ENCODE assay signal across 1 cellular context in the genomic region with DNA sequence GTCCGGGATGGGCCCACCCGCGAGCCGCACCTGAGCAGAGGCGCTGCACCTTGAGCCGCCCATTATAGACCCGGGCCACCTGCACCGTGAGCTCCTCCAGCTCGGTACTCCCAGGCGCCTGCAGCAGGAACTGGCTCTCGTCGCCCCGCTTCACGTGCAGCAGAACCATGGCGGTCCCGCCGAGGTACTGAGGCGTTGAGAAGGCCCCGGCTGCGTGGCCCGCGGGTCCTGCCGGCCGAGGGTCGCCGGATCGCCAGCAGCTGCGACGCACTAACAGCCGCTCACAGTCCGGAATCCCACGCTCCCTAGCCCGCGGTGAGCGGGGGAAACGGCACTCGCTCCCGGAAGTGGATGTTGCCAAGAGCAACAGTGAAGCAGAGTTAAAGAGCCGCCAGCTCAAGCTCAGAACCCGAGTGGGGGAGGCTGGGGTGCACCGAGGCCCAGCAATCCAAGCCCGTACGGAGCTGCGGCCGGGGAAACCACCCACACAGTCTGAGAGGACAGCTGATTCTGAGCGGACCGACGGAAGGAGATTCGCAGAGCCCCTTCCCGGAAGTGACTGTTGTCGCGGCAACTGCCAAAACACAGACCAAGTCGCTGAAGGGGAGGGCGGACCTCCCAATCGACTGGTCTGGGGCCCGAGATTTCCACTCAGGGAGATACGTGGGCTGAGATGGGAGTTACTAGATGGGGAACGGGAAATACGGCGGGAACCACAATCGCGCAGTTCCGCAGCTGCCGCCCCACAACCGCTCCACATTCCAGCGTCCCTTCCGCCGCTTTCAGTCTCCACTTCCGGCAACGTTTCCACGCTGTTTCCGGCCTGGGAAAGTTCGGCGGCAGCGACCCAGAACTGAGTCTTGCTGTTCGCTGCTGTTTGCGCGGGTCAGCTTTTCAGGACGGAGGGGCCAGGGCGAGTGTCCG.
TF ChIP-seq lines count a peak whose summit lies in the region.

A gene with protein sequence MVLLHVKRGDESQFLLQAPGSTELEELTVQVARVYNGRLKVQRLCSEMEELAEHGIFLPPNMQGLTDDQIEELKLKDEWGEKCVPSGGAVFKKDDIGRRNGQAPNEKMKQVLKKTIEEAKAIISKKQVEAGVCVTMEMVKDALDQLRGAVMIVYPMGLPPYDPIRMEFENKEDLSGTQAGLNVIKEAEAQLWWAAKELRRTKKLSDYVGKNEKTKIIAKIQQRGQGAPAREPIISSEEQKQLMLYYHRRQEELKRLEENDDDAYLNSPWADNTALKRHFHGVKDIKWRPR (minus strand): TSS at position 303 of the 924 bp plus-strand sequence. CDS start 134 bp downstream, at position 169.

TF ChIP-seq in HepG2, 621 proteins besides CTCF, POLR2A, EP300 and RAD21 (continued from another document and continues in another):
- TF ChIP-seq, protein P1, sequence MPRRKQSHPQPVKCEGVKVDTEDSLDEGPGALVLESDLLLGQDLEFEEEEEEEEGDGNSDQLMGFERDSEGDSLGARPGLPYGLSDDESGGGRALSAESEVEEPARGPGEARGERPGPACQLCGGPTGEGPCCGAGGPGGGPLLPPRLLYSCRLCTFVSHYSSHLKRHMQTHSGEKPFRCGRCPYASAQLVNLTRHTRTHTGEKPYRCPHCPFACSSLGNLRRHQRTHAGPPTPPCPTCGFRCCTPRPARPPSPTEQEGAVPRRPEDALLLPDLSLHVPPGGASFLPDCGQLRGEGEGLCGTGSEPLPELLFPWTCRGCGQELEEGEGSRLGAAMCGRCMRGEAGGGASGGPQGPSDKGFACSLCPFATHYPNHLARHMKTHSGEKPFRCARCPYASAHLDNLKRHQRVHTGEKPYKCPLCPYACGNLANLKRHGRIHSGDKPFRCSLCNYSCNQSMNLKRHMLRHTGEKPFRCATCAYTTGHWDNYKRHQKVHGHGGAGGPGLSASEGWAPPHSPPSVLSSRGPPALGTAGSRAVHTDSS (CRISPR knock-in tag; conservative IDR thresholded peaks at IDR 0.05) = 0 out of 2 replicates have a peak, but pooled peaks have one; percentile 7
- TF ChIP-seq REL (CRISPR knock-in tag; conservative IDR thresholded peaks at IDR 0.05) = no peak; the same call in 1 of the 2 replicates
- TF ChIP-seq USF2 (IDR thresholded peaks at IDR 0.05; ENCODE audit: low read depth, low read length) = no peak
- 0 out of 2 replicates have a peak, but pooled peaks have one; percentile 28 for TF ChIP-seq USF2 (CRISPR knock-in tag; IDR thresholded peaks at IDR 0.05; ENCODE audit: borderline replicate concordance)
- TF ChIP-seq, protein P2, sequence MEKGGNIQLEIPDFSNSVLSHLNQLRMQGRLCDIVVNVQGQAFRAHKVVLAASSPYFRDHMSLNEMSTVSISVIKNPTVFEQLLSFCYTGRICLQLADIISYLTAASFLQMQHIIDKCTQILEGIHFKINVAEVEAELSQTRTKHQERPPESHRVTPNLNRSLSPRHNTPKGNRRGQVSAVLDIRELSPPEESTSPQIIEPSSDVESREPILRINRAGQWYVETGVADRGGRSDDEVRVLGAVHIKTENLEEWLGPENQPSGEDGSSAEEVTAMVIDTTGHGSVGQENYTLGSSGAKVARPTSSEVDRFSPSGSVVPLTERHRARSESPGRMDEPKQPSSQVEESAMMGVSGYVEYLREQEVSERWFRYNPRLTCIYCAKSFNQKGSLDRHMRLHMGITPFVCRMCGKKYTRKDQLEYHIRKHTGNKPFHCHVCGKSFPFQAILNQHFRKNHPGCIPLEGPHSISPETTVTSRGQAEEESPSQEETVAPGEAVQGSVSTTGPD (CRISPR knock-in tag; IDR thresholded peaks at IDR 0.05) = no peak
- 0 out of 2 replicates have a peak, but pooled peaks have one; percentile 65 for TF ChIP-seq ZNF558 (CRISPR knock-in tag; IDR thresholded peaks at IDR 0.05; ENCODE audit: borderline replicate concordance)
- peak; percentile 57 for TF ChIP-seq SALL1 (CRISPR knock-in tag; IDR thresholded peaks at IDR 0.05)
- TF ChIP-seq, protein P3, sequence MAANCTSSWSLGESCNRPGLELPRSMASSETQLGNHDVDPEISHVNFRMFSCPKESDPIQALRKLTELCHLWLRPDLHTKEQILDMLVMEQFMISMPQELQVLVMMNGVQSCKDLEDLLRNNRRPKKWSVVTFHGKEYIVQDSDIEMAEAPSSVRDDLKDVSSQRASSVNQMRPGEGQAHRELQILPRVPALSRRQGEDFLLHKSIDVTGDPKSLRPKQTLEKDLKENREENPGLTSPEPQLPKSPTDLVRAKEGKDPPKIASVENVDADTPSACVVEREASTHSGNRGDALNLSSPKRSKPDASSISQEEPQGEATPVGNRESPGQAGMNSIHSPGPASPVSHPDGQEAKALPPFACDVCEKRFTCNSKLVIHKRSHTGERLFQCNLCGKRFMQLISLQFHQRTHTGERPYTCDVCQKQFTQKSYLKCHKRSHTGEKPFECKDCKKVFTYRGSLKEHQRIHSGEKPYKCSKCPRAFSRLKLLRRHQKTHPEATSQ (CRISPR knock-in tag; IDR thresholded peaks at IDR 0.05; ENCODE audit: borderline replicate concordance) = no peak
- TF ChIP-seq ZNF20 (CRISPR knock-in tag; IDR thresholded peaks at IDR 0.05) = no peak
- 0 out of 2 replicates have a peak, but pooled peaks have one; percentile 14 for TF ChIP-seq TSC22D2 (CRISPR knock-in tag; IDR thresholded peaks at IDR 0.05; ENCODE audit: borderline replicate concordance)
- 0 out of 2 replicates have a peak, but pooled peaks have one; percentile 20 for TF ChIP-seq ZNF616 (CRISPR knock-in tag; IDR thresholded peaks at IDR 0.05; ENCODE audit: low read depth)
- TF ChIP-seq HMG20B (CRISPR knock-in tag; conservative IDR thresholded peaks at IDR 0.05) = peak; percentile 50; the same call in 1 of the 2 replicates
- 0 out of 2 replicates have a peak, but pooled peaks have one; percentile 85 for TF ChIP-seq ETV6 (CRISPR knock-in tag; conservative IDR thresholded peaks at IDR 0.05)
- TF ChIP-seq, protein P4, sequence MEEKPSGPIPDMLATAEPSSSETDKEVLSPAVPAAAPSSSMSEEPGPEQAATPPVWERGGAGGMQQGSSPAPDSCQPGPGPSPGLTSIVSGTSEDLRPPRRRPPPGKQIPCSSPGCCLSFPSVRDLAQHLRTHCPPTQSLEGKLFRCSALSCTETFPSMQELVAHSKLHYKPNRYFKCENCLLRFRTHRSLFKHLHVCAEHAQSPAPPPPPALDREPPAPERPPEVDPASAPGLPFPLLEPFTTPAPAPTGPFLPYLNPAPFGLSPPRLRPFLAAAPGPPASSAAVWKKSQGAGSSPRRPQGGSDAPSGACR (CRISPR knock-in tag; IDR thresholded peaks at IDR 0.05) = peak; percentile 85
- no peak for TF ChIP-seq SP1 (IDR thresholded peaks at IDR 0.05)
- peak; percentile 43; the same call in 1 of the 2 replicates for TF ChIP-seq SP1 (CRISPR knock-in tag; IDR thresholded peaks at IDR 0.05)
- peak; percentile 72; the same call in 1 of the 2 replicates for TF ChIP-seq ZNF841 (CRISPR knock-in tag; IDR thresholded peaks at IDR 0.05; ENCODE audit: borderline replicate concordance)
- TF ChIP-seq, protein P5, sequence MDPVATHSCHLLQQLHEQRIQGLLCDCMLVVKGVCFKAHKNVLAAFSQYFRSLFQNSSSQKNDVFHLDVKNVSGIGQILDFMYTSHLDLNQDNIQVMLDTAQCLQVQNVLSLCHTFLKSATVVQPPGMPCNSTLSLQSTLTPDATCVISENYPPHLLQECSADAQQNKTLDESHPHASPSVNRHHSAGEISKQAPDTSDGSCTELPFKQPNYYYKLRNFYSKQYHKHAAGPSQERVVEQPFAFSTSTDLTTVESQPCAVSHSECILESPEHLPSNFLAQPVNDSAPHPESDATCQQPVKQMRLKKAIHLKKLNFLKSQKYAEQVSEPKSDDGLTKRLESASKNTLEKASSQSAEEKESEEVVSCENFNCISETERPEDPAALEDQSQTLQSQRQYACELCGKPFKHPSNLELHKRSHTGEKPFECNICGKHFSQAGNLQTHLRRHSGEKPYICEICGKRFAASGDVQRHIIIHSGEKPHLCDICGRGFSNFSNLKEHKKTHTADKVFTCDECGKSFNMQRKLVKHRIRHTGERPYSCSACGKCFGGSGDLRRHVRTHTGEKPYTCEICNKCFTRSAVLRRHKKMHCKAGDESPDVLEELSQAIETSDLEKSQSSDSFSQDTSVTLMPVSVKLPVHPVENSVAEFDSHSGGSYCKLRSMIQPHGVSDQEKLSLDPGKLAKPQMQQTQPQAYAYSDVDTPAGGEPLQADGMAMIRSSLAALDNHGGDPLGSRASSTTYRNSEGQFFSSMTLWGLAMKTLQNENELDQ (CRISPR knock-in tag; IDR thresholded peaks at IDR 0.05; ENCODE audit: borderline replicate concordance) = no peak
- TF ChIP-seq ZNF33A (CRISPR knock-in tag; IDR thresholded peaks at IDR 0.05; ENCODE audit: borderline replicate concordance) = 0 out of 2 replicates have a peak, but pooled peaks have one; percentile 19
- no peak for TF ChIP-seq MLLT10 (CRISPR knock-in tag; IDR thresholded peaks at IDR 0.05)
- 0 out of 2 replicates have a peak, but pooled peaks have one; percentile 19 for TF ChIP-seq ZNF614 (CRISPR knock-in tag; IDR thresholded peaks at IDR 0.05; ENCODE audit: borderline replicate concordance)
- TF ChIP-seq, protein P6, sequence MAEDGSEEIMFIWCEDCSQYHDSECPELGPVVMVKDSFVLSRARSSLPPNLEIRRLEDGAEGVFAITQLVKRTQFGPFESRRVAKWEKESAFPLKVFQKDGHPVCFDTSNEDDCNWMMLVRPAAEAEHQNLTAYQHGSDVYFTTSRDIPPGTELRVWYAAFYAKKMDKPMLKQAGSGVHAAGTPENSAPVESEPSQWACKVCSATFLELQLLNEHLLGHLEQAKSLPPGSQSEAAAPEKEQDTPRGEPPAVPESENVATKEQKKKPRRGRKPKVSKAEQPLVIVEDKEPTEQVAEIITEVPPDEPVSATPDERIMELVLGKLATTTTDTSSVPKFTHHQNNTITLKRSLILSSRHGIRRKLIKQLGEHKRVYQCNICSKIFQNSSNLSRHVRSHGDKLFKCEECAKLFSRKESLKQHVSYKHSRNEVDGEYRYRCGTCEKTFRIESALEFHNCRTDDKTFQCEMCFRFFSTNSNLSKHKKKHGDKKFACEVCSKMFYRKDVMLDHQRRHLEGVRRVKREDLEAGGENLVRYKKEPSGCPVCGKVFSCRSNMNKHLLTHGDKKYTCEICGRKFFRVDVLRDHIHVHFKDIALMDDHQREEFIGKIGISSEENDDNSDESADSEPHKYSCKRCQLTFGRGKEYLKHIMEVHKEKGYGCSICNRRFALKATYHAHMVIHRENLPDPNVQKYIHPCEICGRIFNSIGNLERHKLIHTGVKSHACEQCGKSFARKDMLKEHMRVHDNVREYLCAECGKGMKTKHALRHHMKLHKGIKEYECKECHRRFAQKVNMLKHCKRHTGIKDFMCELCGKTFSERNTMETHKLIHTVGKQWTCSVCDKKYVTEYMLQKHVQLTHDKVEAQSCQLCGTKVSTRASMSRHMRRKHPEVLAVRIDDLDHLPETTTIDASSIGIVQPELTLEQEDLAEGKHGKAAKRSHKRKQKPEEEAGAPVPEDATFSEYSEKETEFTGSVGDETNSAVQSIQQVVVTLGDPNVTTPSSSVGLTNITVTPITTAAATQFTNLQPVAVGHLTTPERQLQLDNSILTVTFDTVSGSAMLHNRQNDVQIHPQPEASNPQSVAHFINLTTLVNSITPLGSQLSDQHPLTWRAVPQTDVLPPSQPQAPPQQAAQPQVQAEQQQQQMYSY (CRISPR knock-in tag; IDR thresholded peaks at IDR 0.05) = no peak; the same call in 1 of the 2 replicates
- no peak for TF ChIP-seq PAWR (CRISPR knock-in tag; IDR thresholded peaks at IDR 0.05; ENCODE audit: borderline replicate concordance)
- TF ChIP-seq, protein P7, sequence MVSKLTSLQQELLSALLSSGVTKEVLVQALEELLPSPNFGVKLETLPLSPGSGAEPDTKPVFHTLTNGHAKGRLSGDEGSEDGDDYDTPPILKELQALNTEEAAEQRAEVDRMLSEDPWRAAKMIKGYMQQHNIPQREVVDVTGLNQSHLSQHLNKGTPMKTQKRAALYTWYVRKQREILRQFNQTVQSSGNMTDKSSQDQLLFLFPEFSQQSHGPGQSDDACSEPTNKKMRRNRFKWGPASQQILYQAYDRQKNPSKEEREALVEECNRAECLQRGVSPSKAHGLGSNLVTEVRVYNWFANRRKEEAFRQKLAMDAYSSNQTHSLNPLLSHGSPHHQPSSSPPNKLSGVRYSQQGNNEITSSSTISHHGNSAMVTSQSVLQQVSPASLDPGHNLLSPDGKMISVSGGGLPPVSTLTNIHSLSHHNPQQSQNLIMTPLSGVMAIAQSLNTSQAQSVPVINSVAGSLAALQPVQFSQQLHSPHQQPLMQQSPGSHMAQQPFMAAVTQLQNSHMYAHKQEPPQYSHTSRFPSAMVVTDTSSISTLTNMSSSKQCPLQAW (CRISPR knock-in tag; IDR thresholded peaks at IDR 0.05) = peak; percentile 50; the same call in 1 of the 2 replicates
- peak; percentile 20; the same call in 1 of the 2 replicates for TF ChIP-seq ZNF235 (CRISPR knock-in tag; IDR thresholded peaks at IDR 0.05; ENCODE audit: borderline replicate concordance)
- TF ChIP-seq ZNF280B (CRISPR knock-in tag; IDR thresholded peaks at IDR 0.05; ENCODE audit: borderline replicate concordance) = peak; percentile 88
- TF ChIP-seq, protein P8, sequence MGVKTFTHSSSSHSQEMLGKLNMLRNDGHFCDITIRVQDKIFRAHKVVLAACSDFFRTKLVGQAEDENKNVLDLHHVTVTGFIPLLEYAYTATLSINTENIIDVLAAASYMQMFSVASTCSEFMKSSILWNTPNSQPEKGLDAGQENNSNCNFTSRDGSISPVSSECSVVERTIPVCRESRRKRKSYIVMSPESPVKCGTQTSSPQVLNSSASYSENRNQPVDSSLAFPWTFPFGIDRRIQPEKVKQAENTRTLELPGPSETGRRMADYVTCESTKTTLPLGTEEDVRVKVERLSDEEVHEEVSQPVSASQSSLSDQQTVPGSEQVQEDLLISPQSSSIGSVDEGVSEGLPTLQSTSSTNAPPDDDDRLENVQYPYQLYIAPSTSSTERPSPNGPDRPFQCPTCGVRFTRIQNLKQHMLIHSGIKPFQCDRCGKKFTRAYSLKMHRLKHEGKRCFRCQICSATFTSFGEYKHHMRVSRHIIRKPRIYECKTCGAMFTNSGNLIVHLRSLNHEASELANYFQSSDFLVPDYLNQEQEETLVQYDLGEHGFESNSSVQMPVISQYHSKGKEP (CRISPR knock-in tag; IDR thresholded peaks at IDR 0.05) = no peak
- TF ChIP-seq ZBTB38 (CRISPR knock-in tag; IDR thresholded peaks at IDR 0.05) = no peak
- peak; percentile 27 for TF ChIP-seq AGO1 (IDR thresholded peaks at IDR 0.05; ENCODE audit: low read depth, low read length, poor library complexity, severe bottlenecking)
